Comparison of ENCODE assay signal across 1 cellular context in genomic region chr5:139293504-139294371, GRCh38.
A peak's percentile ranks its signal among the peaks of the same experiment; 100 is the strongest.
TF ChIP-seq lines count a peak whose summit lies in the region.

Gene MATR3, plus strand, starts transcription at chr5:139293740. Its CDS starts 13,676 bp downstream, at chr5:139307416.

TF ChIP-seq in K562, 482 proteins besides CTCF, POLR2A, EP300 and RAD21 (continued from another document):
- TF ChIP-seq REST (CRISPR knock-in tag; IDR thresholded peaks at IDR 0.05; ENCODE audit: low read depth), result 0 out of 2 replicates have a peak, but pooled peaks have one; percentile 44
- TF ChIP-seq ZHX1 (conservative IDR thresholded peaks at IDR 0.05; ENCODE audit: low read length), result no peak; the same call in 1 of the 2 replicates
- TF ChIP-seq MAFG (tag; conservative IDR thresholded peaks at IDR 0.05), result no peak
- peak; percentile 97 for TF ChIP-seq NFRKB (IDR thresholded peaks at IDR 0.05; ENCODE audit: low read depth)
- 0 out of 2 replicates have a peak, but pooled peaks have one; percentile 8 for TF ChIP-seq ZNF24 (IDR thresholded peaks at IDR 0.05)
- no peak for TF ChIP-seq EWSR1 (IDR thresholded peaks at IDR 0.05; ENCODE audit: borderline replicate concordance, low read depth, partially characterized antibody)
- TF ChIP-seq GTF2A2 (tag; IDR thresholded peaks at IDR 0.05), result 0 out of 2 replicates have a peak, but pooled peaks have one; percentile 59
- peak; percentile 42 for TF ChIP-seq HNRNPK (IDR thresholded peaks at IDR 0.05; ENCODE audit: low read depth, low read length, poor library complexity, severe bottlenecking)
- TF ChIP-seq SOX6 (IDR thresholded peaks at IDR 0.05), result peak; percentile 70; the same call in 1 of the 2 replicates
- TF ChIP-seq ADNP (tag; IDR thresholded peaks at IDR 0.05), result 0 out of 2 replicates have a peak, but pooled peaks have one; percentile 12
- peak; percentile 89 for TF ChIP-seq SMAD1 (IDR thresholded peaks at IDR 0.05; ENCODE audit: low read depth, low read length, partially characterized antibody)
- peak; percentile 99 for TF ChIP-seq RBFOX2 (IDR thresholded peaks at IDR 0.05; ENCODE audit: low read depth, low read length)
- no peak for TF ChIP-seq MEF2A (IDR thresholded peaks at IDR 0.05; ENCODE audit: control insufficient read depth, low read depth, low read length)
